In genomic region chr19:10648360-10648759, GRCh38 we compare ENCODE assay signal across 1 cellular context.
TF ChIP-seq lines count a peak whose summit lies in the region.

No MANE protein-coding gene starts in this region.

TF ChIP-seq in GM12878, 131 proteins besides CTCF, POLR2A, EP300 and RAD21:
- TF ChIP-seq CBX5 (IDR thresholded peaks at IDR 0.05; ENCODE audit: low read depth) (no peak), ASH2L (IDR thresholded peaks at IDR 0.05; ENCODE audit: borderline replicate concordance, low read depth) (no peak), CEBPZ (IDR thresholded peaks at IDR 0.05; ENCODE audit: low read depth, low read length) (no peak), HDAC6 (IDR thresholded peaks at IDR 0.05; ENCODE audit: unreplicated experiment) (no peak), E2F8 (IDR thresholded peaks at IDR 0.05; ENCODE audit: low read depth, partially characterized antibody) (no peak), RFX5 (IDR thresholded peaks at IDR 0.05; ENCODE audit: low read depth, low read length) (no peak), PKNOX1 (IDR thresholded peaks at IDR 0.05) (peak; percentile 87), TCF12 (IDR thresholded peaks at IDR 0.05; ENCODE audit: low read depth, low read length) (no peak), KAT2A (conservative IDR thresholded peaks at IDR 0.05; ENCODE audit: control insufficient read depth, low read depth, low read length) (no peak), POLR2AphosphoS2 (IDR thresholded peaks at IDR 0.05; ENCODE audit: low read depth, low read length) (no peak), POLR2AphosphoS5 (IDR thresholded peaks at IDR 0.05; ENCODE audit: low read length) (no peak), SREBF1 (IDR thresholded peaks at IDR 0.05; ENCODE audit: low read length) (no peak), NR2F1 (conservative IDR thresholded peaks at IDR 0.05) (no peak)
- TF ChIP-seq, protein P1, sequence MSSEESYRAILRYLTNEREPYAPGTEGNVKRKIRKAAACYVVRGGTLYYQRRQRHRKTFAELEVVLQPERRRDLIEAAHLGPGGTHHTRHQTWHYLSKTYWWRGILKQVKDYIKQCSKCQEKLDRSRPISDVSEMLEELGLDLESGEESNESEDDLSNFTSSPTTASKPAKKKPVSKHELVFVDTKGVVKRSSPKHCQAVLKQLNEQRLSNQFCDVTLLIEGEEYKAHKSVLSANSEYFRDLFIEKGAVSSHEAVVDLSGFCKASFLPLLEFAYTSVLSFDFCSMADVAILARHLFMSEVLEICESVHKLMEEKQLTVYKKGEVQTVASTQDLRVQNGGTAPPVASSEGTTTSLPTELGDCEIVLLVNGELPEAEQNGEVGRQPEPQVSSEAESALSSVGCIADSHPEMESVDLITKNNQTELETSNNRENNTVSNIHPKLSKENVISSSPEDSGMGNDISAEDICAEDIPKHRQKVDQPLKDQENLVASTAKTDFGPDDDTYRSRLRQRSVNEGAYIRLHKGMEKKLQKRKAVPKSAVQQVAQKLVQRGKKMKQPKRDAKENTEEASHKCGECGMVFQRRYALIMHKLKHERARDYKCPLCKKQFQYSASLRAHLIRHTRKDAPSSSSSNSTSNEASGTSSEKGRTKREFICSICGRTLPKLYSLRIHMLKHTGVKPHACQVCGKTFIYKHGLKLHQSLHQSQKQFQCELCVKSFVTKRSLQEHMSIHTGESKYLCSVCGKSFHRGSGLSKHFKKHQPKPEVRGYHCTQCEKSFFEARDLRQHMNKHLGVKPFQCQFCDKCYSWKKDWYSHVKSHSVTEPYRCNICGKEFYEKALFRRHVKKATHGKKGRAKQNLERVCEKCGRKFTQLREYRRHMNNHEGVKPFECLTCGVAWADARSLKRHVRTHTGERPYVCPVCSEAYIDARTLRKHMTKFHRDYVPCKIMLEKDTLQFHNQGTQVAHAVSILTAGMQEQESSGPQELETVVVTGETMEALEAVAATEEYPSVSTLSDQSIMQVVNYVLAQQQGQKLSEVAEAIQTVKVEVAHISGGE (CRISPR knock-in tag; IDR thresholded peaks at IDR 0.05), result no peak
- TF ChIP-seq, protein P2, sequence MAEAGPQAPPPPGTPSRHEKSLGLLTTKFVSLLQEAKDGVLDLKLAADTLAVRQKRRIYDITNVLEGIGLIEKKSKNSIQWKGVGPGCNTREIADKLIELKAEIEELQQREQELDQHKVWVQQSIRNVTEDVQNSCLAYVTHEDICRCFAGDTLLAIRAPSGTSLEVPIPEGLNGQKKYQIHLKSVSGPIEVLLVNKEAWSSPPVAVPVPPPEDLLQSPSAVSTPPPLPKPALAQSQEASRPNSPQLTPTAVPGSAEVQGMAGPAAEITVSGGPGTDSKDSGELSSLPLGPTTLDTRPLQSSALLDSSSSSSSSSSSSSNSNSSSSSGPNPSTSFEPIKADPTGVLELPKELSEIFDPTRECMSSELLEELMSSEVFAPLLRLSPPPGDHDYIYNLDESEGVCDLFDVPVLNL (IDR thresholded peaks at IDR 0.05; ENCODE audit: low read depth, low read length), result no peak
- TF ChIP-seq, protein P3, sequence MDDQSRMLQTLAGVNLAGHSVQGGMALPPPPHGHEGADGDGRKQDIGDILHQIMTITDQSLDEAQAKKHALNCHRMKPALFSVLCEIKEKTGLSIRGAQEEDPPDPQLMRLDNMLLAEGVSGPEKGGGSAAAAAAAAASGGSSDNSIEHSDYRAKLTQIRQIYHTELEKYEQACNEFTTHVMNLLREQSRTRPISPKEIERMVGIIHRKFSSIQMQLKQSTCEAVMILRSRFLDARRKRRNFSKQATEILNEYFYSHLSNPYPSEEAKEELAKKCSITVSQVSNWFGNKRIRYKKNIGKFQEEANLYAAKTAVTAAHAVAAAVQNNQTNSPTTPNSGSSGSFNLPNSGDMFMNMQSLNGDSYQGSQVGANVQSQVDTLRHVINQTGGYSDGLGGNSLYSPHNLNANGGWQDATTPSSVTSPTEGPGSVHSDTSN (IDR thresholded peaks at IDR 0.05; ENCODE audit: insufficient replicate concordance, low read depth, low read length), result peak; percentile 27
- TF ChIP-seq, protein P4, sequence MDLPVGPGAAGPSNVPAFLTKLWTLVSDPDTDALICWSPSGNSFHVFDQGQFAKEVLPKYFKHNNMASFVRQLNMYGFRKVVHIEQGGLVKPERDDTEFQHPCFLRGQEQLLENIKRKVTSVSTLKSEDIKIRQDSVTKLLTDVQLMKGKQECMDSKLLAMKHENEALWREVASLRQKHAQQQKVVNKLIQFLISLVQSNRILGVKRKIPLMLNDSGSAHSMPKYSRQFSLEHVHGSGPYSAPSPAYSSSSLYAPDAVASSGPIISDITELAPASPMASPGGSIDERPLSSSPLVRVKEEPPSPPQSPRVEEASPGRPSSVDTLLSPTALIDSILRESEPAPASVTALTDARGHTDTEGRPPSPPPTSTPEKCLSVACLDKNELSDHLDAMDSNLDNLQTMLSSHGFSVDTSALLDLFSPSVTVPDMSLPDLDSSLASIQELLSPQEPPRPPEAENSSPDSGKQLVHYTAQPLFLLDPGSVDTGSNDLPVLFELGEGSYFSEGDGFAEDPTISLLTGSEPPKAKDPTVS (IDR thresholded peaks at IDR 0.05; ENCODE audit: low read depth, low read length), result no peak
TF ChIP-seq in GM12878: peak in this region for 2.
